Comparison of ENCODE assay signal across 1 cellular context in the genomic region with DNA sequence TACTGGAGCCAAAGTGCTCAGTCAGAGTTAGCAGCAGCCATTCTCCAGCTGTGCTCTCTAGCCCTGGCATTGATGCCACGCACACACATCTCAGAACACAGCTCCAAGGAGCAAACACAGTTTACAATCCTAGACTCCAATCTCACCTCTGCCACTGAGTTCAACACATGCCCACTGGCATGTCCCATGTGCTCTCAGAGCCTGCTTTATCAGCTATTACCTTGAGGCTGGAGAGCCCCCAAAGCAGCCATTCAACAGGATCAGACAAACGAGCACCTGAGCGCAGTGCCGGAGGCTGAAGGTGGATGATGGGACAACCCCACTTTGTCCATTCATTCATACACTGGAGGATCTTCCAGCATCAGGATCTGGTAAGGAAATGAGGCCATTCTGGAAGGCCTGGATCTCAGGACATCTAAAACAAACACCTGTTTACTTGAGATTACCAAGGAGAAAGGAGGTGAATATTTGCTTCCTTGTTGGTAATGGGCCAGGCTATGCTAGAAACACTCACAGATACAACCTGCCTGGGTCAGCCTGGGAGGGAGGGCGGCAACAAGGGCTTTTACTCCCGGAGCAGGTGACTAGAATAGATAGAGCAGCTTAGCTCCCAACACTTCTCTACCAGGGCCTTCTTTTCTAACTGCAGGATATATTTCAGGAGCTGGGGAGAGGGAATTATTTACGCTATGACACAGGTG.
TF ChIP-seq lines count a peak whose summit lies in the region.

No MANE protein-coding gene starts in this region.

TF ChIP-seq in K562, 482 proteins besides CTCF, POLR2A, EP300 and RAD21:
- TF ChIP-seq ARID1B (IDR thresholded peaks at IDR 0.05) (peak; percentile 42), POLR3A (IDR thresholded peaks at IDR 0.05; ENCODE audit: borderline replicate concordance, extremely low read depth, insufficient read depth, insufficient read length) (no peak), CREB3L1 (IDR thresholded peaks at IDR 0.05; ENCODE audit: borderline replicate concordance, low read depth) (no peak), ZNF174 (CRISPR knock-in tag; IDR thresholded peaks at IDR 0.05) (no peak), CBFA2T3 (IDR thresholded peaks at IDR 0.05) (peak; percentile 54), SMARCA5 (IDR thresholded peaks at IDR 0.05) (no peak), MYC (IDR thresholded peaks at IDR 0.05; ENCODE audit: low read depth, low read length) (no peak), MYC (CRISPR knock-in tag; IDR thresholded peaks at IDR 0.05; ENCODE audit: borderline replicate concordance, low read depth) (no peak), HMBOX1 (IDR thresholded peaks at IDR 0.05) (peak; percentile 59), ZFP30 (CRISPR knock-in tag; IDR thresholded peaks at IDR 0.05; ENCODE audit: borderline replicate concordance) (no peak)
- TF ChIP-seq, protein P1, sequence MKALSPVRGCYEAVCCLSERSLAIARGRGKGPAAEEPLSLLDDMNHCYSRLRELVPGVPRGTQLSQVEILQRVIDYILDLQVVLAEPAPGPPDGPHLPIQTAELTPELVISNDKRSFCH (CRISPR knock-in tag; IDR thresholded peaks at IDR 0.05), result no peak
- TF ChIP-seq, protein P1 (tag; IDR thresholded peaks at IDR 0.05), result 0 out of 2 replicates have a peak, but pooled peaks have one; percentile 13
- TF ChIP-seq, protein P2, sequence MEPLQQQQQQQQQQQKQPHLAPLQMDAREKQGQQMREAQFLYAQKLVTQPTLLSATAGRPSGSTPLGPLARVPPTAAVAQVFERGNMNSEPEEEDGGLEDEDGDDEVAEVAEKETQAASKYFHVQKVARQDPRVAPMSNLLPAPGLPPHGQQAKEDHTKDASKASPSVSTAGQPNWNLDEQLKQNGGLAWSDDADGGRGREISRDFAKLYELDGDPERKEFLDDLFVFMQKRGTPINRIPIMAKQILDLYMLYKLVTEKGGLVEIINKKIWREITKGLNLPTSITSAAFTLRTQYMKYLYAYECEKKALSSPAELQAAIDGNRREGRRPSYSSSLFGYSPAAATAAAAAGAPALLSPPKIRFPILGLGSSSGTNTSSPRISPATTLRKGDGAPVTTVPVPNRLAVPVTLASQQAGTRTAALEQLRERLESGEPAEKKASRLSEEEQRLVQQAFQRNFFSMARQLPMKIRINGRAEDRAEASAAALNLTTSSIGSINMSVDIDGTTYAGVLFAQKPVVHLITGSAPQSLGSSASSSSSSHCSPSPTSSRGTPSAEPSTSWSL (CRISPR knock-in tag; IDR thresholded peaks at IDR 0.05; ENCODE audit: borderline replicate concordance), result no peak
